2 cellular contexts compared by ENCODE assay signal in genomic region chr17:19397556-19398041, GRCh38.
TF ChIP-seq lines count a peak whose summit lies in the region.

No MANE protein-coding gene starts in this region.

TF ChIP-seq in HCT116, 20 proteins besides CTCF, POLR2A, EP300 and RAD21:
- TF ChIP-seq YY1 (IDR thresholded peaks at IDR 0.05; ENCODE audit: extremely low read depth, insufficient replicate concordance, low read depth, low read length) (no peak), JUND (IDR thresholded peaks at IDR 0.05) (no peak), REST (IDR thresholded peaks at IDR 0.05; ENCODE audit: low read depth) (no peak), SIN3A (IDR thresholded peaks at IDR 0.05; ENCODE audit: low read depth) (no peak), TCF7L2 (IDR thresholded peaks at IDR 0.05; ENCODE audit: borderline replicate concordance, extremely low read depth, insufficient read depth, insufficient read length) (no peak), MAX (IDR thresholded peaks at IDR 0.05) (no peak), ZNF274 (IDR thresholded peaks at IDR 0.05; ENCODE audit: low read depth, low read length) (no peak), EZH2 (IDR thresholded peaks at IDR 0.05) (no peak)
TF ChIP-seq in HCT116: peak in this region for 0.

TF ChIP-seq in K562, 482 proteins besides CTCF, POLR2A, EP300 and RAD21:
- TF ChIP-seq SMARCA4 (IDR thresholded peaks at IDR 0.05) (no peak), ZNF263 (CRISPR knock-in tag; IDR thresholded peaks at IDR 0.05; ENCODE audit: borderline replicate concordance) (no peak), DPF2 (IDR thresholded peaks at IDR 0.05) (no peak), POU5F1 (IDR thresholded peaks at IDR 0.05; ENCODE audit: borderline replicate concordance, low read depth, low read length, partially characterized antibody) (no peak), CREM (IDR thresholded peaks at IDR 0.05; ENCODE audit: low read depth) (no peak)
